Comparison of ENCODE assay signal across 1 cellular context in genomic region chr13:33817843-33818661, GRCh38.
TF ChIP-seq lines count a peak whose summit lies in the region.

Gene RFC3, plus strand, starts transcription at chr13:33818149. Its CDS starts 30 bp downstream, at chr13:33818179.

TF ChIP-seq in GM12878, 131 proteins besides CTCF, POLR2A, EP300 and RAD21 (continued from another document and continues in another):
- TF ChIP-seq, protein P1, sequence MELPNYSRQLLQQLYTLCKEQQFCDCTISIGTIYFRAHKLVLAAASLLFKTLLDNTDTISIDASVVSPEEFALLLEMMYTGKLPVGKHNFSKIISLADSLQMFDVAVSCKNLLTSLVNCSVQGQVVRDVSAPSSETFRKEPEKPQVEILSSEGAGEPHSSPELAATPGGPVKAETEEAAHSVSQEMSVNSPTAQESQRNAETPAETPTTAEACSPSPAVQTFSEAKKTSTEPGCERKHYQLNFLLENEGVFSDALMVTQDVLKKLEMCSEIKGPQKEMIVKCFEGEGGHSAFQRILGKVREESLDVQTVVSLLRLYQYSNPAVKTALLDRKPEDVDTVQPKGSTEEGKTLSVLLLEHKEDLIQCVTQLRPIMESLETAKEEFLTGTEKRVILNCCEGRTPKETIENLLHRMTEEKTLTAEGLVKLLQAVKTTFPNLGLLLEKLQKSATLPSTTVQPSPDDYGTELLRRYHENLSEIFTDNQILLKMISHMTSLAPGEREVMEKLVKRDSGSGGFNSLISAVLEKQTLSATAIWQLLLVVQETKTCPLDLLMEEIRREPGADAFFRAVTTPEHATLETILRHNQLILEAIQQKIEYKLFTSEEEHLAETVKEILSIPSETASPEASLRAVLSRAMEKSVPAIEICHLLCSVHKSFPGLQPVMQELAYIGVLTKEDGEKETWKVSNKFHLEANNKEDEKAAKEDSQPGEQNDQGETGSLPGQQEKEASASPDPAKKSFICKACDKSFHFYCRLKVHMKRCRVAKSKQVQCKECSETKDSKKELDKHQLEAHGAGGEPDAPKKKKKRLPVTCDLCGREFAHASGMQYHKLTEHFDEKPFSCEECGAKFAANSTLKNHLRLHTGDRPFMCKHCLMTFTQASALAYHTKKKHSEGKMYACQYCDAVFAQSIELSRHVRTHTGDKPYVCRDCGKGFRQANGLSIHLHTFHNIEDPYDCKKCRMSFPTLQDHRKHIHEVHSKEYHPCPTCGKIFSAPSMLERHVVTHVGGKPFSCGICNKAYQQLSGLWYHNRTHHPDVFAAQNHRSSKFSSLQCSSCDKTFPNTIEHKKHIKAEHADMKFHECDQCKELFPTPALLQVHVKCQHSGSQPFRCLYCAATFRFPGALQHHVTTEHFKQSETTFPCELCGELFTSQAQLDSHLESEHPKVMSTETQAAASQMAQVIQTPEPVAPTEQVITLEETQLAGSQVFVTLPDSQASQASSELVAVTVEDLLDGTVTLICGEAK (IDR thresholded peaks at IDR 0.05; ENCODE audit: borderline replicate concordance): peak; percentile 86
- TF ChIP-seq NR2F1 (conservative IDR thresholded peaks at IDR 0.05) (0 out of 2 replicates have a peak, but pooled peaks have one; percentile 39), SIN3A (IDR thresholded peaks at IDR 0.05; ENCODE audit: low read depth, low read length) (peak; percentile 99), SUZ12 (IDR thresholded peaks at IDR 0.05; ENCODE audit: unreplicated experiment) (no peak), ZNF592 (IDR thresholded peaks at IDR 0.05) (no peak), ZNF384 (IDR thresholded peaks at IDR 0.05; ENCODE audit: borderline replicate concordance, low read depth, low read length) (no peak), KLF5 (IDR thresholded peaks at IDR 0.05; ENCODE audit: partially characterized antibody) (peak; percentile 59), FOXM1 (IDR thresholded peaks at IDR 0.05; ENCODE audit: low read depth, low read length) (peak; percentile 80), MLLT1 (IDR thresholded peaks at IDR 0.05) (0 out of 2 replicates have a peak, but pooled peaks have one; percentile 46), ZNF24 (IDR thresholded peaks at IDR 0.05) (peak; percentile 3; the same call in 1 of the 2 replicates), HCFC1 (IDR thresholded peaks at IDR 0.05; ENCODE audit: low read length) (peak; percentile 67), YBX1 (IDR thresholded peaks at IDR 0.05) (no peak), SREBF2 (IDR thresholded peaks at IDR 0.05; ENCODE audit: low read length) (no peak), MEF2A (IDR thresholded peaks at IDR 0.05; ENCODE audit: insufficient read depth, low read depth, low read length) (no peak), EED (IDR thresholded peaks at IDR 0.05; ENCODE audit: low read depth) (no peak), ATF7 (IDR thresholded peaks at IDR 0.05; ENCODE audit: low read depth) (peak; percentile 98), POLR2AphosphoS2 (IDR thresholded peaks at IDR 0.05; ENCODE audit: low read depth, low read length) (no peak), PAX5 (IDR thresholded peaks at IDR 0.05; ENCODE audit: borderline replicate concordance, low read depth, low read length) (0 out of 2 replicates have a peak, but pooled peaks have one; percentile 39), CREB1 (IDR thresholded peaks at IDR 0.05; ENCODE audit: low read depth) (peak; percentile 98), BACH1 (IDR thresholded peaks at IDR 0.05; ENCODE audit: borderline replicate concordance) (no peak; the same call in 1 of the 2 replicates), NFIC (IDR thresholded peaks at IDR 0.05; ENCODE audit: low read depth, low read length) (peak; percentile 47; the same call in 1 of the 2 replicates), MYB (IDR thresholded peaks at IDR 0.05; ENCODE audit: borderline replicate concordance, low read depth, low read length) (no peak), GABPA (IDR thresholded peaks at IDR 0.05; ENCODE audit: low read depth) (peak; percentile 87), KAT2A (conservative IDR thresholded peaks at IDR 0.05; ENCODE audit: control insufficient read depth, low read depth, low read length) (no peak), ZNF274 (IDR thresholded peaks at IDR 0.05; ENCODE audit: insufficient read depth, insufficient read length) (no peak), ZNF217 (IDR thresholded peaks at IDR 0.05) (no peak), CHD2 (IDR thresholded peaks at IDR 0.05; ENCODE audit: borderline replicate concordance, low read depth, low read length) (peak; percentile 98), MXI1 (IDR thresholded peaks at IDR 0.05; ENCODE audit: low read depth, low read length) (peak; percentile 98), NBN (IDR thresholded peaks at IDR 0.05) (peak; percentile 100), SP1 (IDR thresholded peaks at IDR 0.05; ENCODE audit: low read depth, low read length) (peak; percentile 23), TCF3 (IDR thresholded peaks at IDR 0.05; ENCODE audit: borderline replicate concordance, insufficient read depth, low read depth, low read length) (no peak), BHLHE40 (IDR thresholded peaks at IDR 0.05; ENCODE audit: borderline replicate concordance in 1 of 2, low read depth in 2 of 2, low read length in 1 of 2) (peak in 1 of 2 experiments; percentile 44; a peak in 2 of 4 replicates), ASH2L (IDR thresholded peaks at IDR 0.05; ENCODE audit: borderline replicate concordance, low read depth) (no peak; the same call in 1 of the 2 replicates), CBX5 (IDR thresholded peaks at IDR 0.05; ENCODE audit: low read depth) (peak; percentile 90; the same call in 1 of the 2 replicates), SMAD5 (IDR thresholded peaks at IDR 0.05; ENCODE audit: low read depth) (0 out of 2 replicates have a peak, but pooled peaks have one; percentile 43), SIX5 (IDR thresholded peaks at IDR 0.05; ENCODE audit: low read depth, low read length, severe bottlenecking) (peak; percentile 28), PBX3 (IDR thresholded peaks at IDR 0.05; ENCODE audit: insufficient replicate concordance, low read depth, low read length) (no peak), NR2C2 (IDR thresholded peaks at IDR 0.05; ENCODE audit: borderline replicate concordance, control insufficient read depth, insufficient read length, low read depth) (no peak), JUND (IDR thresholded peaks at IDR 0.05; ENCODE audit: low read depth, low read length) (no peak; the same call in 1 of the 2 replicates), STAT1 (conservative IDR thresholded peaks at IDR 0.05) (0 out of 2 replicates have a peak, but pooled peaks have one; percentile 36), EGR1 (IDR thresholded peaks at IDR 0.05; ENCODE audit: borderline replicate concordance in 1 of 2, low read depth in 2 of 2, low read length in 2 of 2) (peak in 1 of 2 experiments; percentile 59; a peak in 2 of 3 replicates), MEF2B (IDR thresholded peaks at IDR 0.05; ENCODE audit: partially characterized antibody, poor library complexity, severe bottlenecking) (no peak), CBX3 (IDR thresholded peaks at IDR 0.05; ENCODE audit: borderline replicate concordance, low read depth) (no peak), HDAC2 (IDR thresholded peaks at IDR 0.05) (peak; percentile 94)
- TF ChIP-seq, protein P2, sequence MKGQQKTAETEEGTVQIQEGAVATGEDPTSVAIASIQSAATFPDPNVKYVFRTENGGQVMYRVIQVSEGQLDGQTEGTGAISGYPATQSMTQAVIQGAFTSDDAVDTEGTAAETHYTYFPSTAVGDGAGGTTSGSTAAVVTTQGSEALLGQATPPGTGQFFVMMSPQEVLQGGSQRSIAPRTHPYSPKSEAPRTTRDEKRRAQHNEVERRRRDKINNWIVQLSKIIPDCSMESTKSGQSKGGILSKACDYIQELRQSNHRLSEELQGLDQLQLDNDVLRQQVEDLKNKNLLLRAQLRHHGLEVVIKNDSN (IDR thresholded peaks at IDR 0.05; ENCODE audit: borderline replicate concordance, extremely low read length, insufficient read depth, low read depth, low read length): no peak
- TF ChIP-seq, protein P3, sequence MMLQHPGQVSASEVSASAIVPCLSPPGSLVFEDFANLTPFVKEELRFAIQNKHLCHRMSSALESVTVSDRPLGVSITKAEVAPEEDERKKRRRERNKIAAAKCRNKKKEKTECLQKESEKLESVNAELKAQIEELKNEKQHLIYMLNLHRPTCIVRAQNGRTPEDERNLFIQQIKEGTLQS (IDR thresholded peaks at IDR 0.05; ENCODE audit: borderline replicate concordance, extremely low read depth, low read depth, low read length): no peak
- TF ChIP-seq, protein P4, sequence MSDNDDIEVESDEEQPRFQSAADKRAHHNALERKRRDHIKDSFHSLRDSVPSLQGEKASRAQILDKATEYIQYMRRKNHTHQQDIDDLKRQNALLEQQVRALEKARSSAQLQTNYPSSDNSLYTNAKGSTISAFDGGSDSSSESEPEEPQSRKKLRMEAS (IDR thresholded peaks at IDR 0.05; ENCODE audit: low read depth, low read length): peak; percentile 93
- TF ChIP-seq, protein P5, sequence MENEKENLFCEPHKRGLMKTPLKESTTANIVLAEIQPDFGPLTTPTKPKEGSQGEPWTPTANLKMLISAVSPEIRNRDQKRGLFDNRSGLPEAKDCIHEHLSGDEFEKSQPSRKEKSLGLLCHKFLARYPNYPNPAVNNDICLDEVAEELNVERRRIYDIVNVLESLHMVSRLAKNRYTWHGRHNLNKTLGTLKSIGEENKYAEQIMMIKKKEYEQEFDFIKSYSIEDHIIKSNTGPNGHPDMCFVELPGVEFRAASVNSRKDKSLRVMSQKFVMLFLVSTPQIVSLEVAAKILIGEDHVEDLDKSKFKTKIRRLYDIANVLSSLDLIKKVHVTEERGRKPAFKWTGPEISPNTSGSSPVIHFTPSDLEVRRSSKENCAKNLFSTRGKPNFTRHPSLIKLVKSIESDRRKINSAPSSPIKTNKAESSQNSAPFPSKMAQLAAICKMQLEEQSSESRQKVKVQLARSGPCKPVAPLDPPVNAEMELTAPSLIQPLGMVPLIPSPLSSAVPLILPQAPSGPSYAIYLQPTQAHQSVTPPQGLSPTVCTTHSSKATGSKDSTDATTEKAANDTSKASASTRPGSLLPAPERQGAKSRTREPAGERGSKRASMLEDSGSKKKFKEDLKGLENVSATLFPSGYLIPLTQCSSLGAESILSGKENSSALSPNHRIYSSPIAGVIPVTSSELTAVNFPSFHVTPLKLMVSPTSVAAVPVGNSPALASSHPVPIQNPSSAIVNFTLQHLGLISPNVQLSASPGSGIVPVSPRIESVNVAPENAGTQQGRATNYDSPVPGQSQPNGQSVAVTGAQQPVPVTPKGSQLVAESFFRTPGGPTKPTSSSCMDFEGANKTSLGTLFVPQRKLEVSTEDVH (IDR thresholded peaks at IDR 0.05; ENCODE audit: low read depth, partially characterized antibody): peak; percentile 99
- TF ChIP-seq, protein P6, sequence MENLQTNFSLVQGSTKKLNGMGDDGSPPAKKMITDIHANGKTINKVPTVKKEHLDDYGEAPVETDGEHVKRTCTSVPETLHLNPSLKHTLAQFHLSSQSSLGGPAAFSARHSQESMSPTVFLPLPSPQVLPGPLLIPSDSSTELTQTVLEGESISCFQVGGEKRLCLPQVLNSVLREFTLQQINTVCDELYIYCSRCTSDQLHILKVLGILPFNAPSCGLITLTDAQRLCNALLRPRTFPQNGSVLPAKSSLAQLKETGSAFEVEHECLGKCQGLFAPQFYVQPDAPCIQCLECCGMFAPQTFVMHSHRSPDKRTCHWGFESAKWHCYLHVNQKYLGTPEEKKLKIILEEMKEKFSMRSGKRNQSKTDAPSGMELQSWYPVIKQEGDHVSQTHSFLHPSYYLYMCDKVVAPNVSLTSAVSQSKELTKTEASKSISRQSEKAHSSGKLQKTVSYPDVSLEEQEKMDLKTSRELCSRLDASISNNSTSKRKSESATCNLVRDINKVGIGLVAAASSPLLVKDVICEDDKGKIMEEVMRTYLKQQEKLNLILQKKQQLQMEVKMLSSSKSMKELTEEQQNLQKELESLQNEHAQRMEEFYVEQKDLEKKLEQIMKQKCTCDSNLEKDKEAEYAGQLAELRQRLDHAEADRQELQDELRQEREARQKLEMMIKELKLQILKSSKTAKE (IDR thresholded peaks at IDR 0.05; ENCODE audit: low read depth, poor library complexity, severe bottlenecking): peak; percentile 61
